Comparison of ENCODE assay signal across 17 cellular contexts in genomic region chr6:3906191-3907019, GRCh38. TPM values are rescaled to one million over a fixed set of nuclear protein-coding genes. Genes with fewer than 3 reads are reported as not detected.
DNase-seq lines count a peak whose midpoint lies in the region; ATAC-seq and TF ChIP-seq lines count a peak whose summit lies in the region.
"Had no signal": no experiment of that assay in that cellular context is flagged by ENCODE, and none has a peak within 500 bp of the region (broad histone marks: within the 10 kb centered on the region; RNA-seq: fewer than 3 reads in every experiment).

No MANE protein-coding gene starts in this region.

- H3K27ac ChIP-seq in ascending aorta (peak overlapping the region; percentile 30 to 44), hepatocyte (peak overlapping the region; percentile 87), foreskin keratinocyte (no peak overlapping the region)
- H3K27ac ChIP-seq: brain microvascular endothelial cell had no signal

- no peaks in the 10 kb centered on the region for H3K9me2 ChIP-seq in hepatocyte (replicated peaks; ENCODE audit: insufficient read depth)

- WGBS in hepatocyte (ENCODE audit: low lambda C conversion rate, missing lambda C conversion rate), result 66% methylated on average over 19 of the region's 19 CpGs

- no peak overlapping the region for H3K4me3 ChIP-seq in Caco-2 (ENCODE audit: low read depth, low read length)
- H3K4me3 ChIP-seq in ascending aorta, result no peak overlapping the region
- no peak overlapping the region for H3K4me3 ChIP-seq in hepatocyte
- H3K4me3 ChIP-seq in neuron (ENCODE audit: low read length), result no peak overlapping the region
- H3K4me3 ChIP-seq: A549, testis had no signal

- no peak overlapping the region for H2AFZ ChIP-seq in hepatocyte
- H2AFZ ChIP-seq in neuron (ENCODE audit: low read depth, low read length), result peak overlapping the region; percentile 16

- POLR2A ChIA-PET in Caco-2 (lab: Charles Lee), result no interaction called here

- H3K4me1 ChIP-seq in Caco-2 (peaks cover 41% of the 10 kb centered on the region), ascending aorta (peaks cover 24 to 37% of the 10 kb centered on the region in 2 donors), hepatocyte (ENCODE audit: insufficient read depth) (peaks cover 32% of the 10 kb centered on the region), neuron (ENCODE audit: insufficient read depth, low read length) (peaks cover 47% of the 10 kb centered on the region), foreskin keratinocyte (peaks cover under 1% of the 10 kb centered on the region)

- peaks cover 18% of the 10 kb centered on the region for H3K4me1 Mint-ChIP-seq in Caco-2 (ENCODE audit: low read depth, unreplicated experiment)

- H3K27me3 ChIP-seq in Caco-2 (replicated peaks; ENCODE audit: control insufficient read depth, insufficient read depth, low read length), result no peaks in the 10 kb centered on the region
- no peaks in the 10 kb centered on the region for H3K27me3 ChIP-seq in ascending aorta
- H3K27me3 ChIP-seq in hepatocyte, result no peaks in the 10 kb centered on the region
- H3K27me3 ChIP-seq in neuron (ENCODE audit: insufficient read depth, low read length), result no peaks in the 10 kb centered on the region
- peaks cover 30% of the 10 kb centered on the region for H3K27me3 ChIP-seq in foreskin keratinocyte
- H3K27me3 ChIP-seq: brain microvascular endothelial cell, testis had no signal

- peaks cover 38% of the 10 kb centered on the region for H3K36me3 Mint-ChIP-seq in Caco-2 (ENCODE audit: insufficient read depth, unreplicated experiment)
- H3K36me3 Mint-ChIP-seq: CD4-positive, alpha-beta memory T cell had no signal

- TF ChIP-seq CTCF in Caco-2 (IDR thresholded peaks at IDR 0.05; ENCODE audit: insufficient read depth in 1 of 2, low read depth in 1 of 2, low read length in 1 of 2, severe bottlenecking in 1 of 2, unreplicated experiment in 1 of 2), result no peak
- TF ChIP-seq CTCF in ascending aorta (IDR thresholded peaks at IDR 0.05), result no peak
- no peak for TF ChIP-seq CTCF in hepatocyte (IDR thresholded peaks at IDR 0.05; ENCODE audit: poor library complexity)
- TF ChIP-seq CTCF in foreskin keratinocyte (conservative IDR thresholded peaks at IDR 0.05), result no peak

- no peaks in the 10 kb centered on the region for H3K36me3 ChIP-seq in Caco-2 (ENCODE audit: control insufficient read depth, insufficient read depth, low read length)
- no peaks in the 10 kb centered on the region for H3K36me3 ChIP-seq in ascending aorta
- H3K36me3 ChIP-seq in hepatocyte (replicated peaks; ENCODE audit: insufficient read depth, low read depth), result no peaks in the 10 kb centered on the region
- H3K36me3 ChIP-seq in neuron (ENCODE audit: insufficient read depth, low read length), result no peaks in the 10 kb centered on the region
- H3K36me3 ChIP-seq: brain microvascular endothelial cell had no signal

- peaks cover 35% of the 10 kb centered on the region for H3K9me3 Mint-ChIP-seq in Caco-2 (ENCODE audit: unreplicated experiment)
- H3K9me3 Mint-ChIP-seq: CD4-positive, alpha-beta memory T cell had no signal

- DNase-seq in Caco-2, result peak; percentile 42 to 65
- peak in 1 of 2 donors; percentile 54 for DNase-seq in ascending aorta (ENCODE audit: low spot score in 2 of 2)
- DNase-seq in hepatocyte (ENCODE audit: low spot score), result no peak
- DNase-seq in central memory CD4-positive, alpha-beta T cell, result no peak
- no peak for DNase-seq in foreskin keratinocyte
- DNase-seq: activated naive CD4-positive, alpha-beta T cell treated with Interleukin-2 at 50 U/mL for 16 hours; brain microvascular endothelial cell; CD4-positive, alpha-beta memory T cell; effector CD8-positive, alpha-beta T cell; NCI-H2029 treated with DMSO at 0.1 percent for 48 hours; T-helper 17 cell; testis had no signal

- intact Hi-C loops in Caco-2 (cut with micrococcal nuclease; ENCODE audit: unreplicated experiment), result loop anchor here (1.0 to 2.0 kb wide), 2 partner anchors 36 to 109 kb away; no protein-coding TSS in a partner anchor
- intact Hi-C loops in ascending aorta (cut with DNase I), result no loop called here

- H3K9me3 ChIP-seq in Caco-2 (peaks cover 78% of the 10 kb centered on the region), ascending aorta (no peaks in the 10 kb centered on the region), hepatocyte (ENCODE audit: low read depth) (no peaks in the 10 kb centered on the region), neuron (ENCODE audit: low read length) (no peaks in the 10 kb centered on the region)
- H3K9me3 ChIP-seq: A549, testis had no signal

- no peak overlapping the region for H3K4me3 Mint-ChIP-seq in Caco-2 (ENCODE audit: unreplicated experiment)
- H3K4me3 Mint-ChIP-seq: CD4-positive, alpha-beta memory T cell; T-helper 17 cell had no signal

- H3K4me2 ChIP-seq in hepatocyte, result peak overlapping the region; percentile 41
- H3K4me2 ChIP-seq: A549 had no signal

- peak overlapping the region; percentile 82 for H3K27ac Mint-ChIP-seq in Caco-2 (ENCODE audit: unreplicated experiment)
- H3K27ac Mint-ChIP-seq: CD4-positive, alpha-beta memory T cell; T-helper 17 cell had no signal

- no peaks in the 10 kb centered on the region for H4K20me1 ChIP-seq in hepatocyte (ENCODE audit: insufficient read depth, poor library complexity, severe bottlenecking)

- CTCF ChIA-PET in Caco-2 (lab: Charles Lee), result interaction anchor here (0.6 kb wide), 1 partner anchor 27 kb away, joined by 8 read pairs; no protein-coding TSS in a partner anchor

- no peak for ATAC-seq in HG03025 (IDR thresholded peaks at IDR 0.05; ENCODE audit: low FRiP score, unreplicated experiment)
- no peak for ATAC-seq in HG03159 (IDR thresholded peaks at IDR 0.05; ENCODE audit: unreplicated experiment)
- no peak for ATAC-seq in foreskin keratinocyte
- ATAC-seq: A549, HCT116, T-helper 17 cell had no signal

- peaks cover 6% of the 10 kb centered on the region for H3K79me2 ChIP-seq in hepatocyte

- H3K27me3 Mint-ChIP-seq in Caco-2 (ENCODE audit: insufficient read depth, unreplicated experiment), result no peaks in the 10 kb centered on the region

- BruUV-seq in Caco-2 (replicated peaks; lab: Mats Ljungman, UMichigan), result no TSS peak

RNA-seq across cellular contexts. Expression of gene FAM50B, which starts 57.2 kb away (rescaled TPM):
- not detected in 2 replicates for total RNA-seq in Caco-2 (2022)
- total RNA-seq in ascending aorta, result 8.1 TPM
- total RNA-seq in hepatocyte, result 0.84 and 1.6 TPM in 2 replicates
- 1.1 and 1.6 TPM in 2 replicates for polyA plus RNA-seq in hepatocyte
- total RNA-seq in foreskin keratinocyte, result 6.9 and 7.8 TPM in 2 replicates
- polyA plus RNA-seq in foreskin keratinocyte, result 9.2 and 9.4 TPM in 2 replicates

Comparison
In these comparisons a context has a peak if more than half of its experiments do, and no peak if none do; other contexts are left out.
1. DNase-seq: peak in Caco-2 (2 of 2); none in hepatocyte (single experiment), central memory CD4-positive, alpha-beta T cell (single experiment) and foreskin keratinocyte (0 of 2).